13 cellular contexts compared by ENCODE assay signal in genomic region chr10:7457478-7458316, GRCh38. TPM values are rescaled to one million over a fixed set of nuclear protein-coding genes. Genes with fewer than 3 reads are reported as not detected.
DNase-seq lines count a peak whose midpoint lies in the region; ATAC-seq, FAIRE-seq and TF ChIP-seq lines count a peak whose summit lies in the region.
"Had no signal": no experiment of that assay in that cellular context is flagged by ENCODE, and none has a peak within 500 bp of the region (broad histone marks: within the 10 kb centered on the region; RNA-seq: fewer than 3 reads in every experiment).

No MANE protein-coding gene starts in this region.

- no peaks in the 10 kb centered on the region for H3K4me1 ChIP-seq in astrocyte (ENCODE audit: insufficient read depth, low read length)

- H3K4me1 Mint-ChIP-seq in astrocyte (ENCODE audit: low read depth, unreplicated experiment) (peaks cover 18% of the 10 kb centered on the region), Calu3 (ENCODE audit: low read depth, unreplicated experiment) (no peaks in the 10 kb centered on the region)

- FAIRE-seq in GM12892 (lab: Jason Lieb, UNC) (peak; percentile 38), astrocyte (lab: Jason Lieb, UNC) (no peak)

- H3K27me3 ChIP-seq in astrocyte (ENCODE audit: insufficient read depth, low read length) = no peaks in the 10 kb centered on the region

- H3K27ac Mint-ChIP-seq in astrocyte (ENCODE audit: unreplicated experiment) (peak overlapping the region; percentile 70), Calu3 (ENCODE audit: unreplicated experiment) (no peak overlapping the region)
- H3K27ac Mint-ChIP-seq: activated naive CD4-positive, alpha-beta T cell treated with anti-CD3 and anti-CD28 coated beads, Interleukin-2, amount 50 U/mL, for 72 hours; CD8-positive, alpha-beta T cell had no signal

- DNase-seq in GM12892 (ENCODE audit: insufficient read length) = no peak
- DNase-seq in astrocyte (ENCODE audit: low read depth) = peak; percentile 6
- no peak for DNase-seq in retina
- no peak for DNase-seq in NCI-H146 (lab: John Stamatoyannopoulos, UW)
- no peak for DNase-seq in NK-92 (lab: John Stamatoyannopoulos, UW; ENCODE audit: unreplicated experiment)
- DNase-seq in Calu3 = no peak
- DNase-seq: activated CD4-positive, alpha-beta T cell treated with anti-CD3 and anti-CD28 coated beads for 4 hours; CD8-positive, alpha-beta T cell had no signal

- H2AFZ ChIP-seq in astrocyte (ENCODE audit: low read depth, low read length) = peak overlapping the region; percentile 39

- no peaks in the 10 kb centered on the region for H3K9me3 ChIP-seq in astrocyte (ENCODE audit: insufficient read depth, low read depth, low read length)

- TF ChIP-seq POLR2A in GM12892 (IDR thresholded peaks at IDR 0.05; ENCODE audit: low read depth, low read length) = no peak

- ATAC-seq in GM21390 (IDR thresholded peaks at IDR 0.05; ENCODE audit: unreplicated experiment) (peak; percentile 94), HG03135 (IDR thresholded peaks at IDR 0.05; ENCODE audit: unreplicated experiment) (peak; percentile 55)
- ATAC-seq: activated naive CD4-positive, alpha-beta T cell treated with anti-CD3 and anti-CD28 coated beads, Interleukin-2, amount 50 U/mL, for 72 hours; CD8-positive, alpha-beta T cell had no signal

- no peaks in the 10 kb centered on the region for H3K27me3 Mint-ChIP-seq in astrocyte (ENCODE audit: low read depth, unreplicated experiment)
- H3K27me3 Mint-ChIP-seq in Calu3 (ENCODE audit: unreplicated experiment) = peaks cover 78% of the 10 kb centered on the region

- no peaks in the 10 kb centered on the region for H3K79me2 ChIP-seq in astrocyte (ENCODE audit: insufficient read depth, low read length)

- CTCF ChIA-PET in Calu3 (lab: Charles Lee) = no interaction called here

- no peak overlapping the region for H3K4me3 Mint-ChIP-seq in astrocyte (ENCODE audit: unreplicated experiment)
- H3K4me3 Mint-ChIP-seq in Calu3 (ENCODE audit: low read depth, unreplicated experiment) = no peak overlapping the region
- H3K4me3 Mint-ChIP-seq: CD8-positive, alpha-beta T cell had no signal

- no TSS peak for BruUV-seq in Calu3 (replicated peaks; lab: Mats Ljungman, UMichigan)

- no peak for TF ChIP-seq CTCF in astrocyte (IDR thresholded peaks at IDR 0.05; ENCODE audit: insufficient read depth, low read depth, low read length)
- TF ChIP-seq CTCF in Calu3 (IDR thresholded peaks at IDR 0.05; ENCODE audit: unreplicated experiment) = no peak

- no peaks in the 10 kb centered on the region for H4K20me1 ChIP-seq in astrocyte (ENCODE audit: insufficient read depth, low read length)

- H3K36me3 Mint-ChIP-seq in astrocyte (ENCODE audit: low read depth, unreplicated experiment) (no peaks in the 10 kb centered on the region), Calu3 (ENCODE audit: insufficient read depth, unreplicated experiment) (no peaks in the 10 kb centered on the region)
- H3K36me3 Mint-ChIP-seq: activated naive CD4-positive, alpha-beta T cell treated with anti-CD3 and anti-CD28 coated beads, Interleukin-2, amount 50 U/mL, for 72 hours; CD8-positive, alpha-beta T cell had no signal

- no peak overlapping the region for H3K27ac ChIP-seq in astrocyte (ENCODE audit: low read depth, low read length)
- H3K27ac ChIP-seq: epithelial cell of prostate, KMS-11 had no signal

- H3K9ac ChIP-seq in astrocyte (ENCODE audit: low read length) = no peak overlapping the region
- H3K9ac ChIP-seq: KMS-11 had no signal

- H3K4me2 ChIP-seq in astrocyte (ENCODE audit: low read length) = no peak overlapping the region
- H3K4me2 ChIP-seq: KMS-11 had no signal

- intact Hi-C loops in Calu3 (cut with micrococcal nuclease; ENCODE audit: unreplicated experiment) = no loop called here

- H3K4me3 ChIP-seq in astrocyte (ENCODE audit: insufficient read depth, low read depth, low read length) = no peak overlapping the region

- no peaks in the 10 kb centered on the region for H3K36me3 ChIP-seq in astrocyte (ENCODE audit: insufficient read depth, low read length)

- H3K9me3 Mint-ChIP-seq in astrocyte (ENCODE audit: unreplicated experiment) = peaks cover 4% of the 10 kb centered on the region
- H3K9me3 Mint-ChIP-seq in Calu3 (ENCODE audit: low read depth, unreplicated experiment) = peaks cover 4% of the 10 kb centered on the region
- H3K9me3 Mint-ChIP-seq: CD8-positive, alpha-beta T cell had no signal

RNA-seq across cellular contexts. Expression of gene SFMBT2, which starts 46.9 kb away (rescaled TPM):
- 10.0 TPM for polyA plus RNA-seq in GM12892 (2012; ENCODE audit: missing spikeins)
- total RNA-seq in astrocyte (3.9 and 5.0 TPM in 2 replicates), Calu3 (2022) (0.64 and 1.7 TPM in 2 replicates)
